In genomic region chr16:69563605-69564580, GRCh38 we compare ENCODE assay signal across 8 cellular contexts. TPM values are rescaled to one million over a fixed set of nuclear protein-coding genes. Genes with fewer than 3 reads are reported as not detected.
DNase-seq lines count a peak whose midpoint lies in the region; ATAC-seq and TF ChIP-seq lines count a peak whose summit lies in the region.

No MANE protein-coding gene starts in this region.

- intact Hi-C loops in colonic mucosa (cut with DNase I), result loop anchor here (10.0 kb wide), 1 partner anchor 169 kb away; no protein-coding TSS in a partner anchor

- peak overlapping the region; percentile 6 for H2AFZ ChIP-seq in neuron (ENCODE audit: low read depth, low read length)

- peak overlapping the region; percentile 68 for H3K4me3 ChIP-seq in HUES6 (ENCODE audit: low read depth, low read length)
- H3K4me3 ChIP-seq in colonic mucosa, result no peak overlapping the region
- peak overlapping the region; percentile 85 for H3K4me3 ChIP-seq in neuron (ENCODE audit: low read length)

- H3K36me3 ChIP-seq in HUES6 (ENCODE audit: control insufficient read depth, insufficient read depth, low read length) (0 out of 2 replicates have a peak, but pooled peaks cover 2% of the 10 kb centered on the region), colonic mucosa (no peaks in the 10 kb centered on the region), neuron (ENCODE audit: insufficient read depth, low read length) (peaks cover 4% of the 10 kb centered on the region)

- ATAC-seq in GM21360 (IDR thresholded peaks at IDR 0.05; ENCODE audit: unreplicated experiment), result peak; percentile 33

- DNase-seq in CD1c-positive myeloid dendritic cell (ENCODE audit: extremely low spot score), result peak; percentile 90
- peak; percentile 22 for DNase-seq in colonic mucosa
- no peak for DNase-seq in NCI-H748 treated with DMSO at 0.1 percent for 48 hours (lab: John Stamatoyannopoulos, UW)
- no peak for DNase-seq in GOT3 (lab: John Stamatoyannopoulos, UW)

- H3K27me3 ChIP-seq in HUES6 (ENCODE audit: control insufficient read depth, insufficient read depth, low read length) (no peaks in the 10 kb centered on the region), colonic mucosa (no peaks in the 10 kb centered on the region), neuron (ENCODE audit: insufficient read depth, low read length) (no peaks in the 10 kb centered on the region)

- H3K9ac ChIP-seq in HUES6 (ENCODE audit: low read length), result peak overlapping the region; percentile 11
- H3K9ac ChIP-seq in colonic mucosa (ENCODE audit: low read depth in 2 of 2, low read length in 2 of 2), result peak overlapping the region in 1 of 2 donors; percentile 56

- H3K27ac ChIP-seq in HUES6 (ENCODE audit: low read depth, low read length) (0 out of 2 replicates have a peak overlapping the region, but pooled peaks have one; percentile 5), VCaP (peak overlapping the region; percentile 90; the same call in 1 of the 2 replicates), colonic mucosa (peak overlapping the region; percentile 94)

- H3K9me3 ChIP-seq in HUES6 (ENCODE audit: control insufficient read depth, insufficient read depth, low read depth, low read length) (no peaks in the 10 kb centered on the region), colonic mucosa (no peaks in the 10 kb centered on the region), neuron (ENCODE audit: low read length) (no peaks in the 10 kb centered on the region)

- TF ChIP-seq CTCF in VCaP (conservative IDR thresholded peaks at IDR 0.05) (no peak), colonic mucosa (IDR thresholded peaks at IDR 0.05) (no peak)

- H3K4me1 ChIP-seq in HUES6 (ENCODE audit: control insufficient read depth, insufficient read depth, low read length) (peaks cover 21% of the 10 kb centered on the region), colonic mucosa (peaks cover 9% of the 10 kb centered on the region), neuron (ENCODE audit: insufficient read depth, low read length) (peaks cover 29% of the 10 kb centered on the region)

RNA-seq across cellular contexts. Expression of gene NFAT5, which starts 1.9 kb away (rescaled TPM):
- 10 to 100 TPM; 18.4 to 30.2 TPM for total RNA-seq in colonic mucosa

Comparison
In these comparisons a context has a peak if more than half of its experiments do, and no peak if none do; other contexts are left out.
1. DNase-seq: peak in CD1c-positive myeloid dendritic cell (single experiment) and colonic mucosa (single experiment); none in NCI-H748 treated with DMSO at 0.1 percent for 48 hours (single experiment) and GOT3 (single experiment).
2. H3K27ac ChIP-seq: peak in every context shown above with its lines; median percentile 94 in colonic mucosa; 90 in VCaP; 5 in HUES6.